14 cellular contexts compared by ENCODE assay signal in the genomic region with DNA sequence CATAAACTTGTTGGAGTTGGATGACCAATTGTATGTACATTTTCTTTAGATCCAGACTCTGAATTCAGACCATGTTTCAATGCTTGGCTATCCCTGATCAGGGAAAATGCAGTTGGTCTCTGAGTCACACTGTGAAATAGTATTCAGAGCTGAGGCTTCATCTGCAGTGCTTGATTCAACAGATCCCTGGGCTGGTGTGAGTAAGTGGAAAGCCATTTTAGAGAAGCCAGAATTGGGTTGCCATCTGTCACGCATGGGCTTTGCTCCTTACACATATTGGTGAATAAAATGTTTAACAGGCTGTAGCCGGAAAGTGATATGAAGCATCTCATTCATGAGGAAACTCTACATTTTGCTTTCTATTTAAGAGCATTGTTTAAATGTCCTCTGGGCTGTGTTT. TPM values are rescaled to one million over a fixed set of nuclear protein-coding genes. Genes with fewer than 3 reads are reported as not detected.
DNase-seq lines count a peak whose midpoint lies in the region; ATAC-seq and TF ChIP-seq lines count a peak whose summit lies in the region.
"Had no signal": no experiment of that assay in that cellular context is flagged by ENCODE, and none has a peak within 500 bp of the region (broad histone marks: within the 10 kb centered on the region; RNA-seq: fewer than 3 reads in every experiment).

No MANE protein-coding gene starts in this region.

- no peak overlapping the region for H2BK15ac ChIP-seq in mesenchymal stem cell (ENCODE audit: low read depth, poor library complexity, severe bottlenecking)

- H3K18ac ChIP-seq in mesenchymal stem cell (ENCODE audit: low read depth in 1 of 2, low read length in 2 of 2): no peak overlapping the region

- H3K4me1 Mint-ChIP-seq in T-cell: no peaks in the 10 kb centered on the region
- H3K4me1 Mint-ChIP-seq: activated CD4-positive, alpha-beta memory T cell treated with anti-CD3 and anti-CD28 coated beads, Interleukin-2, amount 10 ng/mL, durations not matched to agents 7 days and 5 days; CD4-positive, alpha-beta memory T cell had no signal

- H3K27me3 ChIP-seq in mesenchymal stem cell (ENCODE audit: control insufficient read depth in 1 of 2, insufficient read depth in 1 of 2, low read length in 2 of 2): no peaks in the 10 kb centered on the region
- H3K27me3 ChIP-seq: vagina had no signal

- POLR2A ChIA-PET in T-cell (lab: Charles Lee): no interaction called here

- ATAC-seq in GM21515 (IDR thresholded peaks at IDR 0.05; ENCODE audit: unreplicated experiment) (no peak), T-cell (replicated peaks in 1 of 4) (no peak), GM18498 (IDR thresholded peaks at IDR 0.05; ENCODE audit: unreplicated experiment) (no peak)
- ATAC-seq: natural killer cell had no signal

- H3K79me1 ChIP-seq in mesenchymal stem cell (replicated peaks; ENCODE audit: low read length, poor library complexity, severe bottlenecking): no peaks in the 10 kb centered on the region

- H3K4me2 ChIP-seq in mesenchymal stem cell (ENCODE audit: low read length, poor library complexity, severe bottlenecking): no peak overlapping the region

- no peak overlapping the region for H3K27ac Mint-ChIP-seq in T-cell
- H3K27ac Mint-ChIP-seq: activated CD4-positive, alpha-beta memory T cell treated with anti-CD3 and anti-CD28 coated beads, Interleukin-2, amount 10 ng/mL, durations not matched to agents 7 days and 5 days; activated naive CD4-positive, alpha-beta T cell treated with anti-CD3 and anti-CD28 coated beads for 36 hours; CD4-positive, alpha-beta memory T cell; natural killer cell had no signal

- H3K9me3 ChIP-seq in mesenchymal stem cell (ENCODE audit: control insufficient read depth, low read length): no peaks in the 10 kb centered on the region
- H3K9me3 ChIP-seq: vagina had no signal

- no peak overlapping the region for H2BK12ac ChIP-seq in mesenchymal stem cell (ENCODE audit: low read length in 2 of 2)

- H3K4me3 Mint-ChIP-seq in T-cell: no peak overlapping the region
- H3K4me3 Mint-ChIP-seq: activated CD4-positive, alpha-beta memory T cell treated with anti-CD3 and anti-CD28 coated beads, Interleukin-2, amount 10 ng/mL, durations not matched to agents 7 days and 5 days; activated naive CD4-positive, alpha-beta T cell treated with anti-CD3 and anti-CD28 coated beads for 36 hours; CD4-positive, alpha-beta memory T cell; natural killer cell had no signal

- peaks cover 1% of the 10 kb centered on the region for H3K4me1 ChIP-seq in mesenchymal stem cell (ENCODE audit: control insufficient read depth, insufficient read depth, low read depth, low read length)
- H3K4me1 ChIP-seq: vagina had no signal

- H3K23ac ChIP-seq in mesenchymal stem cell (ENCODE audit: low read length in 2 of 2): no peak overlapping the region

- H3K14ac ChIP-seq in mesenchymal stem cell (ENCODE audit: low read length in 2 of 2): no peak overlapping the region

- no peak overlapping the region for H4K8ac ChIP-seq in mesenchymal stem cell (ENCODE audit: low read length)

- no peak overlapping the region for H2BK5ac ChIP-seq in mesenchymal stem cell (ENCODE audit: low read depth, low read length, poor library complexity, severe bottlenecking)

- H2AK5ac ChIP-seq in mesenchymal stem cell (ENCODE audit: low read length, severe bottlenecking): no peak overlapping the region

- CTCF ChIA-PET in T-cell (lab: Charles Lee): no interaction called here

- no peak overlapping the region for H3K27ac ChIP-seq in mesenchymal stem cell (ENCODE audit: low read length, poor library complexity, severe bottlenecking)
- H3K27ac ChIP-seq: vagina had no signal

- no peaks in the 10 kb centered on the region for H3K9me3 Mint-ChIP-seq in T-cell
- H3K9me3 Mint-ChIP-seq: activated CD4-positive, alpha-beta memory T cell treated with anti-CD3 and anti-CD28 coated beads, Interleukin-2, amount 10 ng/mL, durations not matched to agents 7 days and 5 days; activated naive CD4-positive, alpha-beta T cell treated with anti-CD3 and anti-CD28 coated beads for 36 hours; natural killer cell had no signal

- DNase-seq in Daoy (ENCODE audit: low read depth) (peak; percentile 84), NCI-H446 (lab: John Stamatoyannopoulos, UW) (peak; percentile 22 to 81), choroid plexus epithelial cell (ENCODE audit: low read depth) (peak; percentile 72), mesenchymal stem cell (peak; percentile 80), T-cell (no peak), cardiac septum (ENCODE audit: low spot score) (no peak)
- DNase-seq: activated CD4-positive, alpha-beta memory T cell treated with anti-CD3 and anti-CD28 coated beads, Interleukin-2, amount 10 ng/mL, durations not matched to agents 7 days and 5 days; activated naive CD4-positive, alpha-beta T cell treated with anti-CD3 and anti-CD28 coated beads for 36 hours; CD4-positive, alpha-beta memory T cell; MV-4-11; natural killer cell had no signal

- H2BK120ac ChIP-seq in mesenchymal stem cell (ENCODE audit: low read depth, low read length): no peak overlapping the region

- no peak overlapping the region for H4K91ac ChIP-seq in mesenchymal stem cell (ENCODE audit: low read length)

- no peaks in the 10 kb centered on the region for H3K27me3 Mint-ChIP-seq in T-cell
- H3K27me3 Mint-ChIP-seq: activated CD4-positive, alpha-beta memory T cell treated with anti-CD3 and anti-CD28 coated beads, Interleukin-2, amount 10 ng/mL, durations not matched to agents 7 days and 5 days; CD4-positive, alpha-beta memory T cell had no signal

- H3K9ac ChIP-seq in mesenchymal stem cell (ENCODE audit: low read length): no peak overlapping the region

- no peak overlapping the region for H2AFZ ChIP-seq in mesenchymal stem cell (ENCODE audit: low read depth, low read length)

- H3K4ac ChIP-seq in mesenchymal stem cell (ENCODE audit: low read depth in 1 of 2, low read length in 2 of 2): no peak overlapping the region

- no peaks in the 10 kb centered on the region for H3K36me3 ChIP-seq in mesenchymal stem cell (ENCODE audit: control insufficient read depth in 1 of 2, insufficient read depth in 2 of 2, low read depth in 1 of 2, low read length in 2 of 2)
- H3K36me3 ChIP-seq: vagina had no signal

- intact Hi-C loops in cardiac septum (cut with DNase I): no loop called here

- H3K4me3 ChIP-seq in choroid plexus epithelial cell (ENCODE audit: low read depth, low read length): no peak overlapping the region
- no peak overlapping the region for H3K4me3 ChIP-seq in mesenchymal stem cell (ENCODE audit: insufficient read depth in 1 of 2, low read depth in 1 of 2, low read length in 2 of 2)
- H3K4me3 ChIP-seq: vagina had no signal

- 46% methylated on average over 2 of the region's 2 CpGs for WGBS in mesenchymal stem cell

- TF ChIP-seq CTCF in choroid plexus epithelial cell (conservative IDR thresholded peaks at IDR 0.05; ENCODE audit: low read depth, low read length): no peak

- H3K36me3 Mint-ChIP-seq in T-cell: peaks cover 42% of the 10 kb centered on the region
- H3K36me3 Mint-ChIP-seq: natural killer cell had no signal

RNA-seq across cellular contexts. Expression of a gene that starts 50.0 kb away (rescaled TPM):
- 5.0 and 12.0 TPM in 2 replicates for total RNA-seq in Daoy (2014; rRNA removed; shearing (Covaris generic))
- 10.3 TPM for polyA plus RNA-seq in mesenchymal stem cell (2013, experiment 1 of 2)
- 12.4 TPM for polyA plus RNA-seq in mesenchymal stem cell (2013, experiment 2 of 2)
- 10 to 100 TPM; 13.8 to 18.8 (median 15.3) TPM for total RNA-seq in T-cell
- 86.1 TPM for total RNA-seq in cardiac septum

Comparison
In these comparisons a context has a peak if more than half of its experiments do, and no peak if none do; other contexts are left out.
1. DNase-seq: peak in Daoy (single experiment), NCI-H446 (2 of 2), choroid plexus epithelial cell (single experiment) and mesenchymal stem cell (single experiment); none in T-cell (0 of 34) and cardiac septum (single experiment).